ENCODE assay signal across 8 cellular contexts in the genomic region with DNA sequence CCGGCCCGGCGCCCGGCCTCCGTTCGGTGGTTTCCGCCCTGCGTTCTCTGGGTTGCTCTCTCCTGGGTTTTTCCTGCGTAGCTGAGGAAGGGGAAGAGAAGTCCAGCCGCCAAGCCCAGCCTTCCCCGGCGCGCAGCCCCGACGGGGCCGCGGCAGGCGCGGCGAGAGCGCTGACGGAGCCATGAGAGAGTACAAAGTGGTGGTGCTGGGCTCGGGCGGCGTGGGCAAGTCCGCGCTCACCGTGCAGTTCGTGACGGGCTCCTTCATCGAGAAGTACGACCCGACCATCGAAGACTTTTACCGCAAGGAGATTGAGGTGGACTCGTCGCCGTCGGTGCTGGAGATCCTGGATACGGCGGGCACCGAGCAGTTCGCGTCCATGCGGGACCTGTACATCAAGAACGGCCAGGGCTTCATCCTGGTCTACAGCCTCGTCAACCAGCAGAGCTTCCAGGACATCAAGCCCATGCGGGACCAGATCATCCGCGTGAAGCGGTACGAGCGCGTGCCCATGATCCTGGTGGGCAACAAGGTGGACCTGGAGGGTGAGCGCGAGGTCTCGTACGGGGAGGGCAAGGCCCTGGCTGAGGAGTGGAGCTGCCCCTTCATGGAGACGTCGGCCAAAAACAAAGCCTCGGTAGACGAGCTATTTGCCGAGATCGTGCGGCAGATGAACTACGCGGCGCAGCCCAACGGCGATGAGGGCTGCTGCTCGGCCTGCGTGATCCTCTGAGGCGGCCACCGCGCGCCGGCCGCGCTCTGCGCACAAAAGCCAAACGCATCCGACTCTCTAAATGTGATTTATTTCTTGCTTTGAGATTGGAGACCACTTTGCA. TPM values are rescaled to one million over a fixed set of nuclear protein-coding genes. Genes with fewer than 3 reads are reported as not detected.
DNase-seq lines count a peak whose midpoint lies in the region; ATAC-seq and TF ChIP-seq lines count a peak whose summit lies in the region.

No MANE protein-coding gene starts in this region.

- DNase-seq in Daoy (ENCODE audit: low read depth) (peak; percentile 56), MG63 (peak; percentile 62), NCI-H774 (lab: John Stamatoyannopoulos, UW) (no peak)
- DNase-seq in activated CD8-positive, alpha-beta T cell treated with anti-CD3 and anti-CD28 coated beads for 36 hours = peak; percentile 47
- peak; percentile 18 for DNase-seq in effector CD4-positive, alpha-beta T cell
- peak; percentile 64 for DNase-seq in stimulated activated CD8-positive, alpha-beta memory T cell treated with anti-CD3 and anti-CD28 coated beads, Interleukin-4, amount 100 ng/mL, for 48 hours

- peaks cover 42% of the 10 kb centered on the region for H3K4me1 Mint-ChIP-seq in activated CD8-positive, alpha-beta T cell treated with anti-CD3 and anti-CD28 coated beads for 36 hours (ENCODE audit: low read depth)

- intact Hi-C loops in activated CD8-positive, alpha-beta T cell treated with anti-CD3 and anti-CD28 coated beads for 36 hours (cut with micrococcal nuclease) = loop anchor here (5.0 to 10.0 kb wide), 4 partner anchors 120 to 602 kb away; no protein-coding TSS in a partner anchor

- H3K4me1 ChIP-seq in mesodermal cell (ENCODE audit: control insufficient read depth, insufficient read depth, low read length, poor library complexity, severe bottlenecking) = peaks cover 22% of the 10 kb centered on the region

- peak overlapping the region; percentile 91 for H3K27ac Mint-ChIP-seq in activated CD8-positive, alpha-beta T cell treated with anti-CD3 and anti-CD28 coated beads for 36 hours

- no peak for TF ChIP-seq CTCF in activated CD8-positive, alpha-beta T cell treated with anti-CD3 and anti-CD28 coated beads for 36 hours (IDR thresholded peaks at IDR 0.05)

- H3K9me3 ChIP-seq in MG63 = no peaks in the 10 kb centered on the region
- no peaks in the 10 kb centered on the region for H3K9me3 ChIP-seq in mesodermal cell (ENCODE audit: control insufficient read depth, low read length)

- H3K4me3 ChIP-seq in MG63 (peak overlapping the region; percentile 63), mesodermal cell (ENCODE audit: extremely low read depth, insufficient read depth, low read length, poor library complexity, severe bottlenecking) (peak overlapping the region; percentile 98)

- 0% methylated on average over 63 to 68 of the region's 82 CpGs for WGBS in mesodermal cell (ENCODE audit: insufficient coverage in 2 of 2), 2 experiments

- no peaks in the 10 kb centered on the region for H3K9me3 Mint-ChIP-seq in activated CD8-positive, alpha-beta T cell treated with anti-CD3 and anti-CD28 coated beads for 36 hours

- peaks cover 28% of the 10 kb centered on the region for H3K36me3 Mint-ChIP-seq in activated CD8-positive, alpha-beta T cell treated with anti-CD3 and anti-CD28 coated beads for 36 hours (ENCODE audit: low read depth)

- H3K36me3 ChIP-seq in MG63 (peaks cover 28% of the 10 kb centered on the region), mesodermal cell (ENCODE audit: control insufficient read depth, insufficient read depth, low read length) (peaks cover 26% of the 10 kb centered on the region)

- no peaks in the 10 kb centered on the region for H3K27me3 Mint-ChIP-seq in activated CD8-positive, alpha-beta T cell treated with anti-CD3 and anti-CD28 coated beads for 36 hours

- POLR2A ChIA-PET in activated CD8-positive, alpha-beta T cell treated with anti-CD3 and anti-CD28 coated beads for 36 hours (lab: Charles Lee) = interaction anchor here (1.0 to 2.3 kb wide), 5 partner anchors 9 to 464 kb away, joined by 3 to 7 read pairs (median 5); no protein-coding TSS in a partner anchor

- CTCF ChIA-PET in activated CD8-positive, alpha-beta T cell treated with anti-CD3 and anti-CD28 coated beads for 36 hours (lab: Charles Lee) = interaction anchor here (0.8 to 4.4 kb wide), 5 partner anchors 9 to 603 kb away, joined by 3 to 21 read pairs (median 4); no protein-coding TSS in a partner anchor

- peak overlapping the region; percentile 72 for H3K27ac ChIP-seq in mesodermal cell (ENCODE audit: low read depth, low read length, severe bottlenecking)

- peak overlapping the region; percentile 98 for H3K4me3 Mint-ChIP-seq in activated CD8-positive, alpha-beta T cell treated with anti-CD3 and anti-CD28 coated beads for 36 hours

- H3K27me3 ChIP-seq in MG63 = no peaks in the 10 kb centered on the region

- ATAC-seq in GM21737 (IDR thresholded peaks at IDR 0.05; ENCODE audit: unreplicated experiment) = peak; percentile 6
- no peak for ATAC-seq in activated CD8-positive, alpha-beta T cell treated with anti-CD3 and anti-CD28 coated beads for 36 hours

RNA-seq across cellular contexts. Expression of a gene that starts 0.7 kb away (rescaled TPM):
- total RNA-seq in Daoy (2014; rRNA removed; shearing (Covaris generic)) = 12.2 and 13.8 TPM in 2 replicates
- 10.2 and 11.4 TPM in 2 replicates for total RNA-seq in MG63 (2014; rRNA removed; shearing (Covaris generic); ENCODE audit: low replicate concordance)
- total RNA-seq in activated CD8-positive, alpha-beta T cell treated with anti-CD3 and anti-CD28 coated beads for 36 hours = 10 to 100 TPM; 14.4 to 15.3 TPM
- polyA plus RNA-seq in mesodermal cell (2013, experiment 1 of 2) = 14.9 TPM
- 14.5 TPM for polyA plus RNA-seq in mesodermal cell (2013, experiment 2 of 2)
